In the genomic region with DNA sequence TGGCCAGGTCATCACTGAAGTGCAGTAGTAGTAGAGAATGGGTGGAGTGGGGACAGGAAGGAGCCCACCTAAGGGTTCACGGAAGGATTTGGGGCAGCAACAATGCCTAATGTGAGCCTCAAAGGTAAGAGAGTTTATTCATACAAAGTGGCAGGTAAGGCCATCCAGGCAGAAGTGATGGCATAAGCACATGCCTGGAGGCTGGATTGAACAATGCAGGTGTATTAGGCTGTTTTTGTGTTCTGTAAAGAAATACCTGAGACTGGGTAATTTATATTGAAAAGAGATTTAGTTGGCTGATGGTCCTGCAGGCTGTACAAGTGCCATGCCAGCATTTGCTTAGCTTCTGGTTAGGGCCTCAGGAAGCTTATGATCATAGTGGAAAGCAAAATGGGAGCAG, we compare ENCODE assay signal across 18 cellular contexts. TPM values are rescaled to one million over a fixed set of nuclear protein-coding genes. Genes with fewer than 3 reads are reported as not detected.
DNase-seq lines count a peak whose midpoint lies in the region; ATAC-seq, FAIRE-seq and TF ChIP-seq lines count a peak whose summit lies in the region.
"Had no signal": no experiment of that assay in that cellular context is flagged by ENCODE, and none has a peak within 500 bp of the region (broad histone marks: within the 10 kb centered on the region; RNA-seq: fewer than 3 reads in every experiment).

No MANE protein-coding gene starts in this region.

- H3K27ac ChIP-seq in right cardiac atrium (ENCODE audit: low read length): peak overlapping the region; percentile 34
- H3K27ac ChIP-seq in SJSA1: peak overlapping the region; percentile 80; the same call in 1 of the 2 replicates
- H3K27ac ChIP-seq: HL-60 had no signal

- H3K4me1 ChIP-seq in right cardiac atrium (ENCODE audit: control insufficient read depth, insufficient read depth, low read length) (peaks cover 19% of the 10 kb centered on the region), SJSA1 (replicated peaks) (peaks cover 79% of the 10 kb centered on the region)

- H3K9me3 ChIP-seq in right cardiac atrium (ENCODE audit: control insufficient read depth, low read length) (no peaks in the 10 kb centered on the region), SJSA1 (replicated peaks) (peaks cover 2% of the 10 kb centered on the region; the same call in 1 of the 2 replicates)

- FAIRE-seq in urothelium cell line (lab: Jason Lieb, UNC): peak; percentile 30
- FAIRE-seq: GM18507 had no signal

- H3K36me3 Mint-ChIP-seq in nephron (ENCODE audit: low read depth): peaks cover 6% of the 10 kb centered on the region
- H3K36me3 Mint-ChIP-seq: CD14-positive monocyte; CD8-positive, alpha-beta T cell had no signal

- intact Hi-C loops in right cardiac atrium (cut with DNase I) (no loop called here), cardiac septum (cut with DNase I) (no loop called here)

- H3K4me3 Mint-ChIP-seq in nephron: no peak overlapping the region
- H3K4me3 Mint-ChIP-seq: CD14-positive monocyte; CD8-positive, alpha-beta T cell had no signal

- peaks cover 12% of the 10 kb centered on the region for H3K4me1 Mint-ChIP-seq in nephron

- H3K27ac Mint-ChIP-seq in nephron: peak overlapping the region in 2 of 3 experiments; percentile 49 to 56
- H3K27ac Mint-ChIP-seq: CD14-positive monocyte; CD8-positive, alpha-beta T cell had no signal

- no peak for DNase-seq in right cardiac atrium
- DNase-seq in cardiac septum (ENCODE audit: low spot score): no peak
- no peak for DNase-seq in SJSA1 (ENCODE audit: low read depth in 1 of 2, low spot score in 2 of 2)
- DNase-seq in urothelium cell line (ENCODE audit: low spot score): no peak
- DNase-seq in NCI-H1105 (lab: John Stamatoyannopoulos, UW): no peak
- no peak for DNase-seq in NCI-H2081 treated with DMSO at 0.1 percent for 48 hours (lab: John Stamatoyannopoulos, UW)
- no peak for DNase-seq in NK-92 treated with Interleukin-12 subunit alpha and Interleukin-12 subunit beta, amount 100 ng/mL, for 24 hours (lab: John Stamatoyannopoulos, UW)
- DNase-seq: CD8-positive, alpha-beta T cell; COR-L47; GF-D8 had no signal

- no peaks in the 10 kb centered on the region for H3K36me3 ChIP-seq in SJSA1

- WGBS in right cardiac atrium: 94% methylated on average over 1 of the region's 1 CpG

- no peaks in the 10 kb centered on the region for H3K27me3 ChIP-seq in right cardiac atrium (ENCODE audit: control insufficient read depth, insufficient read depth)
- no peaks in the 10 kb centered on the region for H3K27me3 ChIP-seq in SJSA1 (replicated peaks)

- ATAC-seq in right cardiac atrium: no peak
- ATAC-seq: CD8-positive, alpha-beta T cell; HCT116 had no signal

- H3K9me3 Mint-ChIP-seq in nephron: peaks cover 6% of the 10 kb centered on the region
- H3K9me3 Mint-ChIP-seq: CD8-positive, alpha-beta T cell had no signal

- no peak overlapping the region for H3K4me3 ChIP-seq in right cardiac atrium (ENCODE audit: low read length)
- H3K4me3 ChIP-seq in SJSA1: no peak overlapping the region

- no peak for TF ChIP-seq CTCF in nephron (IDR thresholded peaks at IDR 0.05; ENCODE audit: unreplicated experiment in 3 of 3)

- peaks cover 7% of the 10 kb centered on the region for H3K27me3 Mint-ChIP-seq in nephron (ENCODE audit: low read depth)

RNA-seq across cellular contexts. Expression of gene CLIC5, which starts 48.3 kb away (rescaled TPM):
- total RNA-seq in right cardiac atrium (100 to 1,000 TPM; 115 to 150 (median 124) TPM), cardiac septum (376 TPM)
- 60.5 TPM for polyA plus RNA-seq in right cardiac atrium
- total RNA-seq in SJSA1 (2014; rRNA removed; shearing (Covaris generic)): 0.22 and 1.2 TPM in 2 replicates
- total RNA-seq: A673, H4 had no signal
- polyA plus RNA-seq: BJ, CD14-positive monocyte had no signal

Comparison
In these comparisons a context has a peak if more than half of its experiments do, and no peak if none do; other contexts are left out.
1. RNA of gene CLIC5, which starts 48.3 kb away (total RNA-seq): 376 TPM in cardiac septum (single experiment) and 115 to 150 TPM in right cardiac atrium; 0.22 to 1.2 TPM in SJSA1; every median in the first group is over 10 times any median in the second.